In genomic region chr3:64837126-64837738, GRCh38 we compare ENCODE assay signal across 1 cellular context.
TF ChIP-seq lines count a peak whose summit lies in the region.

No MANE protein-coding gene starts in this region.

TF ChIP-seq in GM23338, 12 proteins besides CTCF, POLR2A, EP300 and RAD21 (continued from another document):
- TF ChIP-seq ETS1 (IDR thresholded peaks at IDR 0.05), result no peak
